8 cellular contexts compared by ENCODE assay signal in genomic region chr2:133886735-133887675, GRCh38.
DNase-seq lines count a peak whose midpoint lies in the region; TF ChIP-seq lines count a peak whose summit lies in the region.

No MANE protein-coding gene starts in this region.

- POLR2A ChIA-PET in HEK293T (lab: Yijun Ruan, JAX) = no interaction called here

- H3K4me3 ChIP-seq in brain microvascular endothelial cell (ENCODE audit: low read depth, low read length) = no peak overlapping the region

- H3K27ac ChIP-seq in brain microvascular endothelial cell = no peak overlapping the region

- in situ Hi-C loops in brain microvascular endothelial cell (cut with HindIII; ENCODE audit: low pct_ligation_motif_present, low sequenced_read_pairs) = no loop called here

- no peaks in the 10 kb centered on the region for H3K27me3 ChIP-seq in brain microvascular endothelial cell (replicated peaks)

- peak; percentile 78 for TF ChIP-seq CTCF in brain microvascular endothelial cell (IDR thresholded peaks at IDR 0.05; ENCODE audit: low read depth, low read length, missing control alignments)

- H3K36me3 ChIP-seq in brain microvascular endothelial cell (replicated peaks) = no peaks in the 10 kb centered on the region

- DNase-seq in GM04504 (ENCODE audit: low read depth) (peak; percentile 75), HEK293T (ENCODE audit: extremely low spot score) (peak; percentile 75), NCI-H1436 treated with DMSO at 0.1 percent for 48 hours (lab: John Stamatoyannopoulos, UW) (peak; percentile 2), T-helper 1 cell (peak in 4 of 5 donors; percentile 6 to 39 (median 29)), brain microvascular endothelial cell (peak; percentile 72), iPS-NIHi11 (ENCODE audit: low spot score) (peak; percentile 89)
- peak; percentile 33 for DNase-seq in stimulated activated CD4-positive, alpha-beta T cell treated with anti-CD3 and anti-CD28 coated beads, Interleukin-12 subunit alpha, Interleukin-12 subunit beta, amount 100 ng/mL, for 4 hours
- no peak for DNase-seq in activated CD4-positive, CD25-positive, alpha-beta regulatory T cell treated with anti-CD3 and anti-CD28 coated beads, Interleukin-2, amount 50 U/mL, for 72 hours

- CTCF ChIA-PET in HEK293T (lab: Yijun Ruan, JAX) = interaction anchor here (0.6 to 1.5 kb wide), 9 partner anchors 56 to 1875 kb away, joined by 3 to 20 read pairs (median 5); no protein-coding TSS in a partner anchor

TF ChIP-seq in HEK293T, 16 proteins besides CTCF, POLR2A, EP300 and RAD21:
- TF ChIP-seq SP1 (IDR thresholded peaks at IDR 0.05) (no peak), LEF1 (IDR thresholded peaks at IDR 0.05; ENCODE audit: borderline replicate concordance) (no peak), ARNT (IDR thresholded peaks at IDR 0.05) (no peak), HDGF (IDR thresholded peaks at IDR 0.05; ENCODE audit: borderline replicate concordance) (no peak), FOXK2 (IDR thresholded peaks at IDR 0.05) (no peak), ELF4 (IDR thresholded peaks at IDR 0.05) (no peak), CTBP1 (IDR thresholded peaks at IDR 0.05; ENCODE audit: borderline replicate concordance) (no peak), BHLHE40 (IDR thresholded peaks at IDR 0.05; ENCODE audit: borderline replicate concordance) (no peak)
TF ChIP-seq in HEK293T: peak in this region for 0.
